ENCODE assay signal across 12 cellular contexts in the genomic region with DNA sequence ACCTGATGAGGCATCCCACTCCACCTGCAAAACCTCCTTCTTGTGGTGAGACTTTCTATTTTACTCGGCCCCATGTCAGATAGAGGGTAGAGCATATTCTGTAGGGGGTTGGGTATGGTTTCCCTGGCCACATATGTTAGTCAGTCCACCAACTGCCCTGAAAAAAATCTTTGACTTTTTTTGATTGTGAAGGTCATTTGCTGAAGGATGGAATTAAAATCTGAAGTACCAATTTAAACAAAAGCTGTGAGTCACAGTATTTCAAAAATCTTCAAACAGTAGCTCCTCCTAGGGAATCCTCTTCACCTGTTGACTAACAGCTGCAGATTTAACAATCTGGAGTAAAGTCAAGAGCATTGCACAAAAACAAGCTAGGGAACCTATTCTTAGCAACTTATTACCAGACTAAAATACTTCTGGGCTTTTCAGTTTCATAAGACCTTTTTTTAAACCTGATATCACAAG. TPM values are rescaled to one million over a fixed set of nuclear protein-coding genes. Genes with fewer than 3 reads are reported as not detected.
A peak's percentile ranks its signal among the peaks of the same experiment; 100 is the strongest.
DNase-seq lines count a peak whose midpoint lies in the region; ATAC-seq lines count a peak whose summit lies in the region.
"Had no signal": no experiment of that assay in that cellular context is flagged by ENCODE, and none has a peak within 500 bp of the region (broad histone marks: within the 10 kb centered on the region; RNA-seq: fewer than 3 reads in every experiment).

No MANE protein-coding gene starts in this region.

- H3K27ac Mint-ChIP-seq in stimulated activated effector memory CD8-positive, alpha-beta T cell treated with anti-CD3 and anti-CD28 coated beads, Interleukin-12 subunit alpha, Interleukin-12 subunit beta, amount 100 ng/mL, for 72 hours, result no peak overlapping the region
- H3K27ac Mint-ChIP-seq: activated naive CD4-positive, alpha-beta T cell treated with anti-CD3 and anti-CD28 coated beads, Interleukin-2, amount 10 ng/mL, durations not matched to agents 7 days and 5 days; T-helper 1 cell treated with Interleukin-12 subunit alpha and Interleukin-12 subunit beta and Interleukin-4 antibody, amounts not matched to agents 30 μg/mL and 1 μg/mL, for 36 hours had no signal

- peaks cover 31% of the 10 kb centered on the region for H3K27me3 Mint-ChIP-seq in activated T-cell treated with anti-CD3 and anti-CD28 coated beads, Interleukin-2, amount 50 U/mL, for 4 hours (ENCODE audit: low read depth)

- no peaks in the 10 kb centered on the region for H3K9me3 Mint-ChIP-seq in activated T-cell treated with anti-CD3 and anti-CD28 coated beads, Interleukin-2, amount 50 U/mL, for 4 hours
- H3K9me3 Mint-ChIP-seq in stimulated activated effector memory CD8-positive, alpha-beta T cell treated with anti-CD3 and anti-CD28 coated beads, Interleukin-12 subunit alpha, Interleukin-12 subunit beta, amount 100 ng/mL, for 72 hours, result no peaks in the 10 kb centered on the region
- H3K9me3 Mint-ChIP-seq: activated naive CD4-positive, alpha-beta T cell treated with anti-CD3 and anti-CD28 coated beads, Interleukin-2, amount 10 ng/mL, durations not matched to agents 7 days and 5 days; T-helper 1 cell treated with Interleukin-12 subunit alpha and Interleukin-12 subunit beta and Interleukin-4 antibody, amounts not matched to agents 30 μg/mL and 1 μg/mL, for 36 hours had no signal

- ATAC-seq in activated T-cell treated with anti-CD3 and anti-CD28 coated beads, Interleukin-2, amount 50 U/mL, for 4 hours, result peak; percentile 30 to 46
- peak; percentile 93 for ATAC-seq in GM21576 (IDR thresholded peaks at IDR 0.05; ENCODE audit: unreplicated experiment)
- peak; percentile 91 for ATAC-seq in HG03354 (IDR thresholded peaks at IDR 0.05; ENCODE audit: poor library complexity, severe bottlenecking, unreplicated experiment)
- ATAC-seq in stimulated activated effector memory CD8-positive, alpha-beta T cell treated with anti-CD3 and anti-CD28 coated beads, Interleukin-12 subunit alpha, Interleukin-12 subunit beta, amount 100 ng/mL, for 72 hours, result peak; percentile 95

- no peaks in the 10 kb centered on the region for H3K4me1 Mint-ChIP-seq in activated T-cell treated with anti-CD3 and anti-CD28 coated beads, Interleukin-2, amount 50 U/mL, for 4 hours (ENCODE audit: low read depth)
- no peaks in the 10 kb centered on the region for H3K4me1 Mint-ChIP-seq in stimulated activated effector memory CD8-positive, alpha-beta T cell treated with anti-CD3 and anti-CD28 coated beads, Interleukin-12 subunit alpha, Interleukin-12 subunit beta, amount 100 ng/mL, for 72 hours
- H3K4me1 Mint-ChIP-seq: activated naive CD4-positive, alpha-beta T cell treated with anti-CD3 and anti-CD28 coated beads, Interleukin-2, amount 10 ng/mL, durations not matched to agents 7 days and 5 days had no signal

- H3K36me3 Mint-ChIP-seq in activated T-cell treated with anti-CD3 and anti-CD28 coated beads, Interleukin-2, amount 50 U/mL, for 4 hours (ENCODE audit: insufficient read depth), result no peaks in the 10 kb centered on the region
- no peaks in the 10 kb centered on the region for H3K36me3 Mint-ChIP-seq in stimulated activated effector memory CD8-positive, alpha-beta T cell treated with anti-CD3 and anti-CD28 coated beads, Interleukin-12 subunit alpha, Interleukin-12 subunit beta, amount 100 ng/mL, for 72 hours
- H3K36me3 Mint-ChIP-seq: activated naive CD4-positive, alpha-beta T cell treated with anti-CD3 and anti-CD28 coated beads, Interleukin-2, amount 10 ng/mL, durations not matched to agents 7 days and 5 days had no signal

- in situ Hi-C loops in G401 (cut with HindIII; ENCODE audit: low sequenced_read_pairs), result no loop called here

- DNase-seq in activated T-cell treated with anti-CD3 and anti-CD28 coated beads, Interleukin-2, amount 50 U/mL, for 4 hours, result no peak
- no peak for DNase-seq in activated T-cell treated with anti-CD3 and anti-CD28 coated beads, Interleukin-2, amount 50 U/mL, for 1 hour
- DNase-seq in stimulated activated effector memory CD8-positive, alpha-beta T cell treated with anti-CD3 and anti-CD28 coated beads, Interleukin-12 subunit alpha, Interleukin-12 subunit beta, amount 100 ng/mL, for 72 hours (ENCODE audit: low spot score in 2 of 2), result no peak
- no peak for DNase-seq in stimulated activated naive CD4-positive, alpha-beta T cell treated with Interleukin-2 at 50 U/mL for 16 hours (lab: John Stamatoyannopoulos, UW)
- DNase-seq in G401 (ENCODE audit: low spot score), result no peak
- DNase-seq in dedifferentiated amniotic fluid mesenchymal stem cell (ENCODE audit: extremely low spot score), result no peak
- DNase-seq: activated naive CD4-positive, alpha-beta T cell treated with anti-CD3 and anti-CD28 coated beads, Interleukin-2, amount 10 ng/mL, durations not matched to agents 7 days and 5 days; kidney; NCI-H2081 had no signal

- H3K4me3 Mint-ChIP-seq in activated T-cell treated with anti-CD3 and anti-CD28 coated beads, Interleukin-2, amount 50 U/mL, for 4 hours, result no peak overlapping the region
- H3K4me3 Mint-ChIP-seq in stimulated activated effector memory CD8-positive, alpha-beta T cell treated with anti-CD3 and anti-CD28 coated beads, Interleukin-12 subunit alpha, Interleukin-12 subunit beta, amount 100 ng/mL, for 72 hours, result no peak overlapping the region
- H3K4me3 Mint-ChIP-seq: activated naive CD4-positive, alpha-beta T cell treated with anti-CD3 and anti-CD28 coated beads, Interleukin-2, amount 10 ng/mL, durations not matched to agents 7 days and 5 days; T-helper 1 cell treated with Interleukin-12 subunit alpha and Interleukin-12 subunit beta and Interleukin-4 antibody, amounts not matched to agents 30 μg/mL and 1 μg/mL, for 36 hours had no signal

RNA-seq across cellular contexts. Expression of gene CCDC110, which starts 8.0 kb away (rescaled TPM):
- total RNA-seq in activated T-cell treated with anti-CD3 and anti-CD28 coated beads, Interleukin-2, amount 50 U/mL, for 4 hours, result not detected
- 0.43 and 0.98 TPM in 2 replicates for total RNA-seq in G401 (2014; rRNA removed; shearing (Covaris generic))

RNA-seq across cellular contexts. Expression of gene UFSP2, which starts 53.8 kb away (rescaled TPM):
- total RNA-seq in activated T-cell treated with anti-CD3 and anti-CD28 coated beads, Interleukin-2, amount 50 U/mL, for 4 hours, result 10 to 100 TPM; 15.3 to 25.7 (median 18.2) TPM
- total RNA-seq in G401 (2014; rRNA removed; shearing (Covaris generic)), result 28.7 and 55.8 TPM in 2 replicates

RNA-seq across cellular contexts. Expression of gene PDLIM3, which starts 55.8 kb away (rescaled TPM):
- total RNA-seq in activated T-cell treated with anti-CD3 and anti-CD28 coated beads, Interleukin-2, amount 50 U/mL, for 4 hours, result not detected
- 9.5 and 15.7 TPM in 2 replicates for total RNA-seq in G401 (2014; rRNA removed; shearing (Covaris generic))

Comparison
In these comparisons a context has a peak if more than half of its experiments do, and no peak if none do; other contexts are left out.
1. ATAC-seq: peak in every context shown above with its lines; median percentile 95 in stimulated activated effector memory CD8-positive, alpha-beta T cell treated with anti-CD3 and anti-CD28 coated beads, Interleukin-12 subunit alpha, Interleukin-12 subunit beta, amount 100 ng/mL, for 72 hours; 93 in GM21576; 91 in HG03354; 38 in activated T-cell treated with anti-CD3 and anti-CD28 coated beads, Interleukin-2, amount 50 U/mL, for 4 hours.
2. RNA of gene PDLIM3, which starts 55.8 kb away (total RNA-seq): 9.5 to 15.7 TPM in G401; not detected in activated T-cell treated with anti-CD3 and anti-CD28 coated beads, Interleukin-2, amount 50 U/mL, for 4 hours; every median in the first group is over 10 times any median in the second.